13 cellular contexts compared by ENCODE assay signal in genomic region chr20:4154958-4155411, GRCh38. TPM values are rescaled to one million over a fixed set of nuclear protein-coding genes. Genes with fewer than 3 reads are reported as not detected.
A peak's percentile ranks its signal among the peaks of the same experiment; 100 is the strongest.
DNase-seq lines count a peak whose midpoint lies in the region; ATAC-seq and TF ChIP-seq lines count a peak whose summit lies in the region.
"Had no signal": no experiment of that assay in that cellular context is flagged by ENCODE, and none has a peak within 500 bp of the region (broad histone marks: within the 10 kb centered on the region; RNA-seq: fewer than 3 reads in every experiment).

No MANE protein-coding gene starts in this region.

- no peaks in the 10 kb centered on the region for H3K79me2 ChIP-seq in neural progenitor cell (ENCODE audit: low read depth)

- peaks cover 21% of the 10 kb centered on the region for H3K4me1 Mint-ChIP-seq in activated CD8-positive, alpha-beta T cell treated with anti-CD3 and anti-CD28 coated beads, Interleukin-2, amount 10 ng/mL, durations not matched to agents 7 days and 5 days (ENCODE audit: low read depth)
- peaks cover 11 to 20% (median 19%) of the 10 kb centered on the region in 3 donors for H3K4me1 Mint-ChIP-seq in naive B cell
- H3K4me1 Mint-ChIP-seq in neural progenitor cell, result peaks cover 43% of the 10 kb centered on the region

- no peak overlapping the region for H3K27ac Mint-ChIP-seq in activated CD8-positive, alpha-beta T cell treated with anti-CD3 and anti-CD28 coated beads, Interleukin-2, amount 10 ng/mL, durations not matched to agents 7 days and 5 days
- H3K27ac Mint-ChIP-seq in naive B cell (peak overlapping the region in 1 of 6 donors; percentile 61), neural progenitor cell (no peak overlapping the region)
- H3K27ac Mint-ChIP-seq: activated T-cell treated with anti-CD3 and anti-CD28 coated beads, Interleukin-2, amount 50 U/mL, for 24 hours; progenitor cell of endocrine pancreas had no signal

- no peaks in the 10 kb centered on the region for H3K36me3 Mint-ChIP-seq in activated CD8-positive, alpha-beta T cell treated with anti-CD3 and anti-CD28 coated beads, Interleukin-2, amount 10 ng/mL, durations not matched to agents 7 days and 5 days (ENCODE audit: low read depth)
- H3K36me3 Mint-ChIP-seq in naive B cell (no peaks in the 10 kb centered on the region), neural progenitor cell (peaks cover 5% of the 10 kb centered on the region)

- H3F3A ChIP-seq in neural progenitor cell (ENCODE audit: low read depth), result peaks cover 3% of the 10 kb centered on the region

- H3K4me3 Mint-ChIP-seq in activated CD8-positive, alpha-beta T cell treated with anti-CD3 and anti-CD28 coated beads, Interleukin-2, amount 10 ng/mL, durations not matched to agents 7 days and 5 days, result no peak overlapping the region
- peak overlapping the region in 1 of 8 donors; percentile 33 for H3K4me3 Mint-ChIP-seq in naive B cell
- no peak overlapping the region for H3K4me3 Mint-ChIP-seq in neural progenitor cell
- H3K4me3 Mint-ChIP-seq: activated T-cell treated with anti-CD3 and anti-CD28 coated beads, Interleukin-2, amount 50 U/mL, for 24 hours had no signal

- CTCF ChIA-PET in activated CD8-positive, alpha-beta T cell treated with anti-CD3 and anti-CD28 coated beads, Interleukin-2, amount 10 ng/mL, durations not matched to agents 7 days and 5 days (lab: Charles Lee), result interaction anchor here (0.8 to 1.5 kb wide), 3 partner anchors 11 to 47 kb away, joined by 3 to 5 read pairs (median 3); no protein-coding TSS in a partner anchor

- DNase-seq in AML-193 (lab: John Stamatoyannopoulos, UW) (peak; percentile 11 to 12), naive B cell (no peak), neural progenitor cell (ENCODE audit: low spot score) (no peak), NCI-H2081 (lab: John Stamatoyannopoulos, UW) (no peak), A172 (ENCODE audit: low spot score) (no peak)
- no peak for DNase-seq in activated CD8-positive, alpha-beta T cell treated with anti-CD3 and anti-CD28 coated beads, Interleukin-2, amount 10 ng/mL, durations not matched to agents 7 days and 5 days
- DNase-seq: activated T-cell treated with anti-CD3 and anti-CD28 coated beads, Interleukin-2, amount 50 U/mL, for 24 hours; NCI-H446 treated with DMSO at 0.1 percent for 48 hours; stimulated activated CD4-positive, alpha-beta T cell treated with anti-CD3 and anti-CD28 coated beads, Interleukin-4, amount 100 ng/mL, for 24 hours; stimulated activated naive CD4-positive, alpha-beta T cell treated with Interleukin-2 at 50 U/mL for 16 hours had no signal

- H2AFZ ChIP-seq in neural progenitor cell (replicated peaks), result no peak overlapping the region

- TF ChIP-seq CTCF in GM12873 (IDR thresholded peaks at IDR 0.05; ENCODE audit: insufficient read depth, low read depth, low read length, missing control alignments), result peak; percentile 32
- TF ChIP-seq CTCF in neural progenitor cell (IDR thresholded peaks at IDR 0.05), result no peak

- H3K9ac ChIP-seq in neural progenitor cell, result no peak overlapping the region

- H3K9me3 Mint-ChIP-seq in activated CD8-positive, alpha-beta T cell treated with anti-CD3 and anti-CD28 coated beads, Interleukin-2, amount 10 ng/mL, durations not matched to agents 7 days and 5 days (ENCODE audit: insufficient read depth), result no peaks in the 10 kb centered on the region
- H3K9me3 Mint-ChIP-seq in naive B cell (no peaks in the 10 kb centered on the region), neural progenitor cell (no peaks in the 10 kb centered on the region)
- H3K9me3 Mint-ChIP-seq: activated T-cell treated with anti-CD3 and anti-CD28 coated beads, Interleukin-2, amount 50 U/mL, for 24 hours had no signal

- H3K27me3 Mint-ChIP-seq in activated CD8-positive, alpha-beta T cell treated with anti-CD3 and anti-CD28 coated beads, Interleukin-2, amount 10 ng/mL, durations not matched to agents 7 days and 5 days (ENCODE audit: low read depth), result peaks cover 25% of the 10 kb centered on the region
- H3K27me3 Mint-ChIP-seq in naive B cell, result peaks cover 23 to 57% (median 44%) of the 10 kb centered on the region in 3 donors
- peaks cover 21% of the 10 kb centered on the region for H3K27me3 Mint-ChIP-seq in neural progenitor cell (ENCODE audit: insufficient read depth, low read depth)

- H3K4me2 ChIP-seq in neural progenitor cell, result no peak overlapping the region

- no peaks in the 10 kb centered on the region for H3K36me3 ChIP-seq in neural progenitor cell

- H3K27ac ChIP-seq in neural progenitor cell, result no peak overlapping the region

- no peaks in the 10 kb centered on the region for H3K9me3 ChIP-seq in neural progenitor cell (ENCODE audit: low read depth)

- H3K4me1 ChIP-seq in neural progenitor cell, result peaks cover 15% of the 10 kb centered on the region

- ATAC-seq in activated CD8-positive, alpha-beta T cell treated with anti-CD3 and anti-CD28 coated beads, Interleukin-2, amount 10 ng/mL, durations not matched to agents 7 days and 5 days, result peak; percentile 47
- peak; percentile 32 to 35 for ATAC-seq in naive B cell (ENCODE audit: low read depth in 2 of 2)
- no peak for ATAC-seq in GM21526 (IDR thresholded peaks at IDR 0.05; ENCODE audit: low FRiP score, unreplicated experiment)

- peaks cover 39% of the 10 kb centered on the region for H4K20me1 ChIP-seq in neural progenitor cell (ENCODE audit: low read depth)

- POLR2A ChIA-PET in activated CD8-positive, alpha-beta T cell treated with anti-CD3 and anti-CD28 coated beads, Interleukin-2, amount 10 ng/mL, durations not matched to agents 7 days and 5 days (lab: Charles Lee), result no interaction called here

- peaks cover 17% of the 10 kb centered on the region for H3K27me3 ChIP-seq in neural progenitor cell

- H3K4me3 ChIP-seq in neural progenitor cell, result no peak overlapping the region

RNA-seq across cellular contexts. Expression of gene SMOX, which starts 6.4 kb away (rescaled TPM):
- total RNA-seq in activated CD8-positive, alpha-beta T cell treated with anti-CD3 and anti-CD28 coated beads, Interleukin-2, amount 10 ng/mL, durations not matched to agents 7 days and 5 days, result 1 to 10 TPM; 1.3 to 1.7 TPM
- 1 to 10 TPM in 4 of 6 donors, under 1 TPM in 1, not detected in 1; 0.22 to 3.3 (median 1.3) TPM for polyA plus RNA-seq in naive B cell (ENCODE audit: low read depth in 6 of 6)
- total RNA-seq in neural progenitor cell (ENCODE audit: low replicate concordance), result 6.8 and 11.6 TPM in 2 replicates
- 10.2 and 13.8 TPM in 2 replicates for total RNA-seq in A172 (2014; rRNA removed; shearing (Covaris generic))

Comparison
In these comparisons a context has a peak if more than half of its experiments do, and no peak if none do; other contexts are left out.
1. DNase-seq: peak in AML-193 (2 of 2); none in activated CD8-positive, alpha-beta T cell treated with anti-CD3 and anti-CD28 coated beads, Interleukin-2, amount 10 ng/mL, durations not matched to agents 7 days and 5 days (single experiment), naive B cell (single experiment), neural progenitor cell (single experiment), NCI-H2081 (0 of 2) and A172 (single experiment).